9 cellular contexts compared by ENCODE assay signal in the genomic region with DNA sequence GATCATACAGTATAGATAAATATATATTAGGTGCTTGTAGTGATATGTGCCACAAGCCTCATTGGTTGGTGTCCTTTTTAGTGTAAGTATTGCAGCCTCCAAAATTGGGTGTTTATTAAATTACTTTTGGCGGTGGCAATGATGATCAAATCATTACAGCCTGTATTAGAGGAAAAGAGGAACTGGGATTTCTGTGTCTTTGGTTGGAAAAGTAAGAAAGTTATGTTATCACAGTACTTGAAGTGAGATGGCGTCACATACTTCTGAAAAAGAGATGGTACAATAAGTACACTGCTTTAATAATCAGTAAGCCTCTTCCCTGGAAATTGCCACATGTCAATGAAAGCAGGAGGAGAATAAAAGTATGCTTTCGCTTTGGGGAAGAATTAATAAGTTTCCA. TPM values are rescaled to one million over a fixed set of nuclear protein-coding genes. Genes with fewer than 3 reads are reported as not detected.
DNase-seq lines count a peak whose midpoint lies in the region; ATAC-seq and TF ChIP-seq lines count a peak whose summit lies in the region.
"Had no signal": no experiment of that assay in that cellular context is flagged by ENCODE, and none has a peak within 500 bp of the region (broad histone marks: within the 10 kb centered on the region; RNA-seq: fewer than 3 reads in every experiment).

No MANE protein-coding gene starts in this region.

- POLR2A ChIA-PET in HEK293T (lab: Yijun Ruan, JAX) = interaction anchor here (1.0 kb wide), 1 partner anchor 25 kb away, joined by 3 read pairs; no protein-coding TSS in a partner anchor

- no peaks in the 10 kb centered on the region for H3K27me3 ChIP-seq in thymus (ENCODE audit: control insufficient read depth, insufficient read depth)
- peaks cover 0 to 13% of the 10 kb centered on the region in 2 donors for H3K27me3 ChIP-seq in uterus

- H3K27ac ChIP-seq in thymus (ENCODE audit: low read depth) = no peak overlapping the region
- H3K27ac ChIP-seq in uterus = no peak overlapping the region

- WGBS in thymus = 71% methylated on average over 3 of the region's 3 CpGs

- CTCF ChIA-PET in activated naive CD4-positive, alpha-beta T cell treated with anti-CD3 and anti-CD28 coated beads, Interleukin-2, amount 10 ng/mL, durations not matched to agents 7 days and 5 days (lab: Charles Lee) = interaction anchor here (0.9 to 2.3 kb wide), 5 partner anchors 10 to 58 kb away, joined by 3 to 10 read pairs (median 3); no protein-coding TSS in a partner anchor
- CTCF ChIA-PET in HEK293T (lab: Yijun Ruan, JAX) = no interaction called here

- no peaks in the 10 kb centered on the region for H3K27me3 Mint-ChIP-seq in activated naive CD4-positive, alpha-beta T cell treated with anti-CD3 and anti-CD28 coated beads, Interleukin-2, amount 10 ng/mL, durations not matched to agents 7 days and 5 days
- H3K27me3 Mint-ChIP-seq in T-helper 17 cell (no peaks in the 10 kb centered on the region), immature natural killer cell (ENCODE audit: low read depth in 3 of 3) (peaks cover 8 to 11% (median 8%) of the 10 kb centered on the region in 3 donors)

- H3K4me1 ChIP-seq in thymus (ENCODE audit: control insufficient read depth, insufficient read depth, low read length) = peaks cover 4% of the 10 kb centered on the region
- H3K4me1 ChIP-seq in uterus = no peaks in the 10 kb centered on the region

- intact Hi-C loops in uterus (cut with DNase I; ENCODE audit: low total_unique reads) = no loop called here

- peak overlapping the region; percentile 92 for H3K4me3 Mint-ChIP-seq in activated naive CD4-positive, alpha-beta T cell treated with anti-CD3 and anti-CD28 coated beads, Interleukin-2, amount 10 ng/mL, durations not matched to agents 7 days and 5 days
- peak overlapping the region; percentile 95 for H3K4me3 Mint-ChIP-seq in T-helper 17 cell
- H3K4me3 Mint-ChIP-seq in immature natural killer cell = peak overlapping the region; percentile 97 to 98 (median 98)

- H3K4me1 Mint-ChIP-seq in activated naive CD4-positive, alpha-beta T cell treated with anti-CD3 and anti-CD28 coated beads, Interleukin-2, amount 10 ng/mL, durations not matched to agents 7 days and 5 days = peaks cover 29% of the 10 kb centered on the region
- H3K4me1 Mint-ChIP-seq in T-helper 17 cell (peaks cover 21% of the 10 kb centered on the region), immature natural killer cell (peaks cover 23 to 31% of the 10 kb centered on the region in 2 donors)

- no peak for ATAC-seq in T-helper 17 cell

- no peak for TF ChIP-seq POLR2A in uterus (IDR thresholded peaks at IDR 0.05)

- TF ChIP-seq CTCF in uterus (IDR thresholded peaks at IDR 0.05) = no peak

- peak overlapping the region; percentile 100 for H3K4me3 ChIP-seq in thymus (ENCODE audit: low read length)
- H3K4me3 ChIP-seq in uterus = peak overlapping the region in 1 of 2 donors; percentile 48

- H3K27ac Mint-ChIP-seq in activated naive CD4-positive, alpha-beta T cell treated with anti-CD3 and anti-CD28 coated beads, Interleukin-2, amount 10 ng/mL, durations not matched to agents 7 days and 5 days = peak overlapping the region; percentile 95
- H3K27ac Mint-ChIP-seq in T-helper 17 cell (peak overlapping the region; percentile 99), immature natural killer cell (peak overlapping the region; percentile 98 to 99 (median 99))

- H3K36me3 ChIP-seq in thymus (ENCODE audit: control insufficient read depth, insufficient read depth) (no peaks in the 10 kb centered on the region), uterus (no peaks in the 10 kb centered on the region)

- H3K36me3 Mint-ChIP-seq in activated naive CD4-positive, alpha-beta T cell treated with anti-CD3 and anti-CD28 coated beads, Interleukin-2, amount 10 ng/mL, durations not matched to agents 7 days and 5 days = peaks cover 15% of the 10 kb centered on the region
- peaks cover 1% of the 10 kb centered on the region for H3K36me3 Mint-ChIP-seq in T-helper 17 cell (ENCODE audit: low read depth)
- H3K36me3 Mint-ChIP-seq in immature natural killer cell = peaks cover 0 to 4% (median 3%) of the 10 kb centered on the region in 3 donors

- DNase-seq in activated naive CD4-positive, alpha-beta T cell treated with anti-CD3 and anti-CD28 coated beads, Interleukin-2, amount 10 ng/mL, durations not matched to agents 7 days and 5 days = no peak
- DNase-seq in activated naive CD4-positive, alpha-beta T cell treated with Interleukin-2 at 50 U/mL for 16 hours = no peak
- DNase-seq in T-helper 17 cell (no peak), immature natural killer cell (no peak), uterus (no peak), NCI-H1436 treated with DMSO at 0.1 percent for 48 hours (lab: John Stamatoyannopoulos, UW) (no peak), HEK293T (ENCODE audit: extremely low spot score) (no peak)

- no peaks in the 10 kb centered on the region for H3K9me3 Mint-ChIP-seq in activated naive CD4-positive, alpha-beta T cell treated with anti-CD3 and anti-CD28 coated beads, Interleukin-2, amount 10 ng/mL, durations not matched to agents 7 days and 5 days
- H3K9me3 Mint-ChIP-seq in immature natural killer cell = no peaks in the 10 kb centered on the region

- H3K9me3 ChIP-seq in T-helper 17 cell (ENCODE audit: control insufficient read depth, low read length, poor library complexity, severe bottlenecking) (no peaks in the 10 kb centered on the region), thymus (ENCODE audit: control insufficient read depth) (no peaks in the 10 kb centered on the region), uterus (no peaks in the 10 kb centered on the region)

TF ChIP-seq in HEK293T, 16 proteins besides CTCF, POLR2A, EP300 and RAD21:
- TF ChIP-seq TARDBP (IDR thresholded peaks at IDR 0.05) = no peak
- no peak for TF ChIP-seq ELF4 (IDR thresholded peaks at IDR 0.05)
- TF ChIP-seq, protein P1, sequence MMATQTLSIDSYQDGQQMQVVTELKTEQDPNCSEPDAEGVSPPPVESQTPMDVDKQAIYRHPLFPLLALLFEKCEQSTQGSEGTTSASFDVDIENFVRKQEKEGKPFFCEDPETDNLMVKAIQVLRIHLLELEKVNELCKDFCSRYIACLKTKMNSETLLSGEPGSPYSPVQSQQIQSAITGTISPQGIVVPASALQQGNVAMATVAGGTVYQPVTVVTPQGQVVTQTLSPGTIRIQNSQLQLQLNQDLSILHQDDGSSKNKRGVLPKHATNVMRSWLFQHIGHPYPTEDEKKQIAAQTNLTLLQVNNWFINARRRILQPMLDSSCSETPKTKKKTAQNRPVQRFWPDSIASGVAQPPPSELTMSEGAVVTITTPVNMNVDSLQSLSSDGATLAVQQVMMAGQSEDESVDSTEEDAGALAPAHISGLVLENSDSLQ (IDR thresholded peaks at IDR 0.05) = no peak
- TF ChIP-seq LEF1 (IDR thresholded peaks at IDR 0.05; ENCODE audit: borderline replicate concordance) = no peak
- no peak for TF ChIP-seq ZNF384 (IDR thresholded peaks at IDR 0.05)
- no peak for TF ChIP-seq HDGF (IDR thresholded peaks at IDR 0.05; ENCODE audit: borderline replicate concordance)
- TF ChIP-seq FOXA1 (IDR thresholded peaks at IDR 0.05) = no peak
- no peak for TF ChIP-seq FOXM1 (IDR thresholded peaks at IDR 0.05; ENCODE audit: borderline replicate concordance)
- no peak for TF ChIP-seq CTBP1 (IDR thresholded peaks at IDR 0.05; ENCODE audit: borderline replicate concordance)
- no peak for TF ChIP-seq BHLHE40 (IDR thresholded peaks at IDR 0.05; ENCODE audit: borderline replicate concordance)
- TF ChIP-seq L3MBTL2 (conservative IDR thresholded peaks at IDR 0.05) = no peak
- TF ChIP-seq ARNT (IDR thresholded peaks at IDR 0.05) = no peak

RNA-seq across cellular contexts. Expression of a gene that starts 0.5 kb away (rescaled TPM):
- 10 to 100 TPM; 24.5 to 26.4 TPM for total RNA-seq in T-helper 17 cell
- 1 to 10 TPM; 4.2 to 5.2 (median 4.8) TPM for polyA plus RNA-seq in immature natural killer cell
- 7.0 TPM for polyA plus RNA-seq in thymus
- total RNA-seq in uterus = 1 to 10 TPM in 3 of 4 donors, under 1 TPM in 1; 0.26 to 8.3 (median 3.3) TPM

RNA-seq across cellular contexts. Expression of a gene that starts 11.4 kb away (rescaled TPM):
- total RNA-seq in T-helper 17 cell (under 1 TPM; 0.50 to 0.99 TPM), uterus (100 to 1,000 TPM in 1 of 4 donors, 10 to 100 TPM in 3; 40.9 to 191 (median 73.9) TPM)
- polyA plus RNA-seq in immature natural killer cell (1 to 10 TPM in 1 of 3 donors, under 1 TPM in 2; 0.17 to 1.5 (median 0.49) TPM), thymus (47.7 TPM)

RNA-seq across cellular contexts. Expression of a gene that starts 27.9 kb away (rescaled TPM):
- 10 to 100 TPM; 79.9 to 84.0 TPM for total RNA-seq in T-helper 17 cell
- polyA plus RNA-seq in immature natural killer cell = 10 to 100 TPM; 16.8 to 37.7 (median 26.3) TPM
- polyA plus RNA-seq in thymus = 39.7 TPM
- 1 to 10 TPM; 1.2 to 9.1 (median 5.6) TPM for total RNA-seq in uterus
- total RNA-seq: RPMI7951 had no signal

RNA-seq across cellular contexts. Expression of a gene that starts 51.8 kb away (rescaled TPM):
- total RNA-seq in T-helper 17 cell = 100 to 1,000 TPM; 511 to 544 TPM
- polyA plus RNA-seq in immature natural killer cell = 100 to 1,000 TPM in 2 of 3 donors, 10 to 100 TPM in 1; 50.4 to 456 (median 296) TPM
- polyA plus RNA-seq in thymus = 328 TPM
- total RNA-seq in uterus = 1 to 10 TPM in 1 of 4 donors, under 1 TPM in 1, not detected in 2; 0.48 to 2.4 TPM
- total RNA-seq: RPMI7951 had no signal

Comparison
In these comparisons a context has a peak if more than half of its experiments do, and no peak if none do; other contexts are left out.
1. RNA of a gene that starts 11.4 kb away (total RNA-seq): 40.9 to 191 TPM in uterus; 0.50 to 0.99 TPM in T-helper 17 cell; every median in the first group is over 10 times any median in the second.
2. RNA of a gene that starts 27.9 kb away (total RNA-seq): 79.9 to 84.0 TPM in T-helper 17 cell; 1.2 to 9.1 TPM in uterus; every median in the first group is over 4 times any median in the second.
3. Peak in every context shown above with its lines, with median percentiles within 50 percentile points of each other: H3K27ac Mint-ChIP-seq and H3K4me3 Mint-ChIP-seq.